8 cellular contexts compared by ENCODE assay signal in genomic region chr12:75437564-75437963, GRCh38. TPM values are rescaled to one million over a fixed set of nuclear protein-coding genes. Genes with fewer than 3 reads are reported as not detected.
DNase-seq lines count a peak whose midpoint lies in the region; ATAC-seq and TF ChIP-seq lines count a peak whose summit lies in the region.

No MANE protein-coding gene starts in this region.

- TF ChIP-seq CTCF in 22Rv1 (IDR thresholded peaks at IDR 0.05) (peak; percentile 44), epithelial cell of proximal tubule (conservative IDR thresholded peaks at IDR 0.05; ENCODE audit: low read depth, low read length) (peak; percentile 56), coronary artery (IDR thresholded peaks at IDR 0.05) (no peak), esophagus muscularis mucosa (IDR thresholded peaks at IDR 0.05) (peak in 1 of 3 experiments; percentile 11), lower leg skin (IDR thresholded peaks at IDR 0.05) (no peak)

- WGBS in esophagus muscularis mucosa: 41% methylated on average over 2 of the region's 2 CpGs
- WGBS in lower leg skin, 2 donors: 77 to 78% methylated on average over 2 of the region's 2 CpGs

- intact Hi-C loops in esophagus muscularis mucosa (cut with DNase I) (no loop called here), lower leg skin (cut with DNase I; ENCODE audit: low total_unique reads) (no loop called here)

- peak; percentile 28 for DNase-seq in NAMALWA (ENCODE audit: low spot score)
- no peak for DNase-seq in epithelial cell of proximal tubule (ENCODE audit: low read depth)
- DNase-seq in SW 1271 (lab: John Stamatoyannopoulos, UW): no peak
- DNase-seq in coronary artery (ENCODE audit: low spot score): no peak
- no peak for DNase-seq in esophagus muscularis mucosa (ENCODE audit: extremely low spot score)
- no peak for DNase-seq in lower leg skin (ENCODE audit: low spot score in 2 of 2)

- ATAC-seq in GM18520 (IDR thresholded peaks at IDR 0.05; ENCODE audit: unreplicated experiment): peak; percentile 50

- no peaks in the 10 kb centered on the region for H3K36me3 ChIP-seq in esophagus muscularis mucosa

- no peak overlapping the region for H3K4me3 ChIP-seq in epithelial cell of proximal tubule (ENCODE audit: low read depth, low read length)
- no peak overlapping the region for H3K4me3 ChIP-seq in coronary artery
- no peak overlapping the region for H3K4me3 ChIP-seq in esophagus muscularis mucosa
- no peak overlapping the region for H3K4me3 ChIP-seq in lower leg skin (ENCODE audit: low read depth, poor library complexity, severe bottlenecking)

- H3K27me3 ChIP-seq in esophagus muscularis mucosa: peaks cover 0 to 4% (median 0%) of the 10 kb centered on the region in 4 donors

- H3K4me1 ChIP-seq in esophagus muscularis mucosa: peaks cover 0 to 5% (median 2%) of the 10 kb centered on the region in 4 donors

- TF ChIP-seq POLR2A in esophagus muscularis mucosa (IDR thresholded peaks at IDR 0.05; ENCODE audit: low read depth): no peak
- no peak for TF ChIP-seq POLR2A in lower leg skin (IDR thresholded peaks at IDR 0.05)

- no peak for TF ChIP-seq EP300 in esophagus muscularis mucosa (IDR thresholded peaks at IDR 0.05)

- peaks cover 0 to 19% (median 9%) of the 10 kb centered on the region in 4 donors for H3K9me3 ChIP-seq in esophagus muscularis mucosa

- H3K27ac ChIP-seq in 22Rv1: no peak overlapping the region
- no peak overlapping the region for H3K27ac ChIP-seq in coronary artery
- no peak overlapping the region for H3K27ac ChIP-seq in esophagus muscularis mucosa (replicated peaks in 1 of 4)

RNA-seq across cellular contexts. Expression of gene GLIPR1, which starts 43.0 kb away (rescaled TPM):
- total RNA-seq in epithelial cell of proximal tubule: 39.6 and 50.4 TPM in 2 replicates
- 10 to 100 TPM; 10.9 to 19.5 (median 15.8) TPM for total RNA-seq in esophagus muscularis mucosa
- 10 to 100 TPM in 1 of 4 donors, 1 to 10 TPM in 3; 2.5 to 12.0 (median 3.8) TPM for total RNA-seq in lower leg skin

RNA-seq across cellular contexts. Expression of gene GLIPR1L2, which starts 46.7 kb away (rescaled TPM):
- 0.12 and 0.14 TPM in 2 replicates for total RNA-seq in epithelial cell of proximal tubule
- total RNA-seq in esophagus muscularis mucosa: 1 to 10 TPM in 2 of 4 donors, under 1 TPM in 2; 0.17 to 4.5 (median 1.0) TPM
- 1 to 10 TPM in 2 of 4 donors, under 1 TPM in 2; 0.53 to 1.6 (median 0.80) TPM for total RNA-seq in lower leg skin

Comparison
In these comparisons a context has a peak if more than half of its experiments do, and no peak if none do; other contexts are left out.
1. CTCF ChIP-seq: peak in 22Rv1 (single experiment) and epithelial cell of proximal tubule (single experiment); none in coronary artery (single experiment) and lower leg skin (0 of 3).